ENCODE assay signal across 23 cellular contexts in the genomic region with DNA sequence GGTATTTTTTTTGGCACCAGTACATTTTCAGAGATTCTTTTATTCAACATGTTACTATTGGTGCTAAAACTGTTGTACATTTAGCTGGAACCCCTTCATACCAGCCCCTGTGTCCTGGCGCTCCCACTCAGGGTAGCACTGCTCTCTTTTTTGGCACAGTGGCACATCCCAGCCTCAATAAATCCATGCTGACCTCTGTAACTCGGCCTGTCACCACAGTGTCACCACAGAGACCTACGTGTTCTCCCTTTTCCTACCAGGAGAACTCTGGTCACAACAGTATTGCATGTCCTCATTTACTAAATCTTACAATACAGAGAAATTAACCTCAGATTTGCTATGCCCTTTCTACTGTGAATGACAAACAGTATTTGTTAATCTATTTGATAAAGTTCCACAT. TPM values are rescaled to one million over a fixed set of nuclear protein-coding genes. Genes with fewer than 3 reads are reported as not detected.
A peak's percentile ranks its signal among the peaks of the same experiment; 100 is the strongest.
DNase-seq lines count a peak whose midpoint lies in the region; ATAC-seq, FAIRE-seq and TF ChIP-seq lines count a peak whose summit lies in the region.
"Had no signal": no experiment of that assay in that cellular context is flagged by ENCODE, and none has a peak within 500 bp of the region (broad histone marks: within the 10 kb centered on the region; RNA-seq: fewer than 3 reads in every experiment).

No MANE protein-coding gene starts in this region.

- H3K36me3 Mint-ChIP-seq in activated T-cell treated with anti-CD3 and anti-CD28 coated beads, Interleukin-2, amount 50 U/mL, for 24 hours (ENCODE audit: low read depth): peaks cover 77% of the 10 kb centered on the region

- H3K27me3 Mint-ChIP-seq in activated T-cell treated with anti-CD3 and anti-CD28 coated beads, Interleukin-2, amount 50 U/mL, for 24 hours: no peaks in the 10 kb centered on the region
- H3K27me3 Mint-ChIP-seq: B cell; CD4-positive, alpha-beta T cell had no signal

- no peak for TF ChIP-seq EP300 in HepG2 (IDR thresholded peaks at IDR 0.05; ENCODE audit: low read depth in 2 of 2, low read length in 2 of 2)
- TF ChIP-seq EP300 in HepG2 (CRISPR knock-in tag; IDR thresholded peaks at IDR 0.05; ENCODE audit: borderline replicate concordance): no peak

- H3K9me3 ChIP-seq in right lobe of liver (no peaks in the 10 kb centered on the region), HepG2 (ENCODE audit: low read length) (no peaks in the 10 kb centered on the region)
- H3K9me3 ChIP-seq: A549; BLaER1 treated with 17β-estradiol and CSF1 and Interleukin-3, amounts not matched to agents 10 nM and 100 nM had no signal

- CTCF ChIA-PET in HepG2 (lab: Yijun Ruan, JAX; ENCODE audit: low intra/inter-chr PET ratio, low total read pairs): no interaction called here

- FAIRE-seq in HepG2 (lab: Jason Lieb, UNC): no peak
- FAIRE-seq: A549, GM12878, GM12892 had no signal

- no peak overlapping the region for H3K4me3 ChIP-seq in right lobe of liver
- no peak overlapping the region for H3K4me3 ChIP-seq in HepG2 (replicated peaks in 1 of 3; ENCODE audit: insufficient read depth in 1 of 3, low read depth in 2 of 3, low read length in 3 of 3)
- H3K4me3 ChIP-seq: A549; BLaER1 treated with 17β-estradiol and CSF1 and Interleukin-3, amounts not matched to agents 10 nM and 100 nM; GM12878 had no signal

- ATAC-seq in right lobe of liver: peak; percentile 73 to 83 (median 77)
- no peak for ATAC-seq in HepG2
- ATAC-seq in left lobe of liver: peak; percentile 93
- ATAC-seq: A549; CD8-positive, alpha-beta T cell; GM12878 had no signal

- H3K4me3 Mint-ChIP-seq in activated T-cell treated with anti-CD3 and anti-CD28 coated beads, Interleukin-2, amount 50 U/mL, for 24 hours: no peak overlapping the region
- H3K4me3 Mint-ChIP-seq: B cell; CD4-positive, alpha-beta T cell; CD8-positive, alpha-beta T cell had no signal

- no peak for TF ChIP-seq RAD21 in HepG2 (CRISPR knock-in tag; IDR thresholded peaks at IDR 0.05)

- no peaks in the 10 kb centered on the region for H3K27me3 ChIP-seq in right lobe of liver
- no peaks in the 10 kb centered on the region for H3K27me3 ChIP-seq in HepG2 (ENCODE audit: control insufficient read depth in 1 of 2, insufficient read depth in 2 of 2, low read length in 2 of 2)
- H3K27me3 ChIP-seq: BLaER1 treated with 17β-estradiol and CSF1 and Interleukin-3, amounts not matched to agents 10 nM and 100 nM had no signal

- peaks cover 0 to 44% (median 0%) of the 10 kb centered on the region in 4 donors for H3K36me3 ChIP-seq in right lobe of liver
- peaks cover 0 to 32% of the 10 kb centered on the region in 2 experiments; a peak in 4 of 5 replicates for H3K36me3 ChIP-seq in HepG2 (replicated peaks in 1 of 2; ENCODE audit: control insufficient read depth in 1 of 2, insufficient read depth in 2 of 2, low read length in 2 of 2)

- peaks cover 12% of the 10 kb centered on the region for H3K79me2 ChIP-seq in HepG2 (ENCODE audit: insufficient read depth, low read length)

- no peak overlapping the region for H2AFZ ChIP-seq in HepG2 (ENCODE audit: low read length)

- 47% methylated on average over 3 of the region's 3 CpGs for WGBS in right lobe of liver (ENCODE audit: insufficient coverage, low coverage, low lambda C conversion rate, missing lambda C conversion rate)
- 93% methylated on average over 3 of the region's 3 CpGs for WGBS in HepG2 (ENCODE audit: low lambda C conversion rate)

- H4K20me1 ChIP-seq in HepG2 (ENCODE audit: insufficient read depth, low read length): no peaks in the 10 kb centered on the region

- H3K27ac Mint-ChIP-seq in activated T-cell treated with anti-CD3 and anti-CD28 coated beads, Interleukin-2, amount 50 U/mL, for 24 hours: peak overlapping the region; percentile 14
- H3K27ac Mint-ChIP-seq: B cell; CD4-positive, alpha-beta T cell had no signal

- TF ChIP-seq POLR2A in right lobe of liver (IDR thresholded peaks at IDR 0.05) (no peak), HepG2 (IDR thresholded peaks at IDR 0.05; ENCODE audit: insufficient read depth in 1 of 2, low read depth in 2 of 2, low read length in 2 of 2) (no peak)

- no TSS peak for BruUV-seq in HepG2 (replicated peaks; lab: Mats Ljungman, UMichigan)

- no peak overlapping the region for H3K9ac ChIP-seq in HepG2 (ENCODE audit: insufficient read depth, low read depth, low read length)
- H3K9ac ChIP-seq: BLaER1 treated with 17β-estradiol and CSF1 and Interleukin-3, amounts not matched to agents 10 nM and 100 nM had no signal

- no peak overlapping the region for H3K4me2 ChIP-seq in HepG2 (ENCODE audit: low read depth, low read length)
- H3K4me2 ChIP-seq: A549; BLaER1 treated with 17β-estradiol and CSF1 and Interleukin-3, amounts not matched to agents 10 nM and 100 nM had no signal

- H3K27ac ChIP-seq in right lobe of liver (no peak overlapping the region), HepG2 (ENCODE audit: extremely low read length, insufficient read depth, low read length) (no peak overlapping the region)
- H3K27ac ChIP-seq: 22Rv1; A549; BLaER1 treated with 17β-estradiol and CSF1 and Interleukin-3, amounts not matched to agents 10 nM and 100 nM; C4-2B had no signal

- POLR2A ChIA-PET in HepG2 (lab: Yijun Ruan, JAX): no interaction called here

- H3K4me1 ChIP-seq in right lobe of liver (peaks cover 0 to 5% (median 0%) of the 10 kb centered on the region in 4 donors), HepG2 (ENCODE audit: insufficient read depth, low read length) (peaks cover 7% of the 10 kb centered on the region; the same call in 1 of the 2 replicates)
- H3K4me1 ChIP-seq: A549; BLaER1 treated with 17β-estradiol and CSF1 and Interleukin-3, amounts not matched to agents 10 nM and 100 nM had no signal

- no peak for TF ChIP-seq CTCF in right lobe of liver (IDR thresholded peaks at IDR 0.05)
- TF ChIP-seq CTCF in HepG2 (CRISPR knock-in tag; IDR thresholded peaks at IDR 0.05): no peak

- no peak for DNase-seq in activated T-cell treated with anti-CD3 and anti-CD28 coated beads, Interleukin-2, amount 50 U/mL, for 24 hours
- DNase-seq in activated T-cell treated with anti-CD3 and anti-CD28 coated beads, Interleukin-2, amount 50 U/mL, for 48 hours: no peak
- DNase-seq in right lobe of liver (peak in 1 of 3 donors; percentile 54), HepG2 (ENCODE audit: low spot score) (no peak), left lobe of liver (ENCODE audit: low spot score) (peak; percentile 54)
- DNase-seq: AML-193; CD4-positive, alpha-beta T cell; CD8-positive, alpha-beta T cell; COR-L47; DMS 273 treated with DMSO at 0.1 percent for 48 hours; DMS153; DMS53; DMS79; DND-41; EL; GDM1 had no signal

- intact Hi-C loops in right lobe of liver (cut with DNase I) (no loop called here), HepG2 (cut with micrococcal nuclease; ENCODE audit: unreplicated experiment) (no loop called here)

- H3K9me3 Mint-ChIP-seq in activated T-cell treated with anti-CD3 and anti-CD28 coated beads, Interleukin-2, amount 50 U/mL, for 24 hours: no peaks in the 10 kb centered on the region
- H3K9me3 Mint-ChIP-seq: CD4-positive, alpha-beta T cell; CD8-positive, alpha-beta T cell had no signal

- peaks cover 42% of the 10 kb centered on the region for H3K4me1 Mint-ChIP-seq in activated T-cell treated with anti-CD3 and anti-CD28 coated beads, Interleukin-2, amount 50 U/mL, for 24 hours (ENCODE audit: low read depth)

- in situ Hi-C loops in HepG2 (cut with HindIII; ENCODE audit: extremely low pct_ligation_motif_present, low pct_unique_long_range_greater_than_20kb): no loop called here

TF ChIP-seq in HepG2, 621 proteins besides CTCF, POLR2A, EP300 and RAD21 (continues in another document):
- TF ChIP-seq ZNF782 (CRISPR knock-in tag; IDR thresholded peaks at IDR 0.05; ENCODE audit: borderline replicate concordance) (no peak), ZNF276 (CRISPR knock-in tag; IDR thresholded peaks at IDR 0.05; ENCODE audit: low read depth) (no peak), YEATS2 (CRISPR knock-in tag; IDR thresholded peaks at IDR 0.05; ENCODE audit: borderline replicate concordance) (no peak)

RNA-seq across cellular contexts. Expression of gene MPHOSPH8, which starts 10.2 kb away (rescaled TPM):
- total RNA-seq in right lobe of liver (10 to 100 TPM in 4 of 6 experiments, 1 to 10 TPM in 2; 7.3 to 15.4 (median 10.2) TPM), HepG2 (2016; rRNA removed; fragmentation: Illumina TruSeq; extraction: Trizol) (20.9 and 27.6 TPM in 2 replicates), left lobe of liver (9.9 TPM)
- total RNA-seq in HepG2 (2016; cell fraction: cytosol; rRNA removed; fragmentation: Illumina TruSeq; extraction: Trizol; ENCODE audit: low read depth): 5.8 and 6.9 TPM in 2 replicates
- total RNA-seq in HepG2 (2016; cell fraction: insoluble cytoplasmic fraction; rRNA removed; fragmentation: Illumina TruSeq; extraction: Trizol): 20.3 and 27.2 TPM in 2 replicates
- total RNA-seq in HepG2 (2016; cell fraction: membrane; rRNA removed; fragmentation: Illumina TruSeq; extraction: Trizol): 9.7 and 10.4 TPM in 2 replicates
- total RNA-seq in HepG2 (2016; cell fraction: nucleus; rRNA removed; fragmentation: Illumina TruSeq; extraction: Trizol): 18.4 and 21.3 TPM in 2 replicates
- polyA plus RNA-seq in HepG2 (2011; rRNA removed): 17.3 and 17.8 TPM in 2 replicates
- polyA plus RNA-seq in HepG2 (2011; cell fraction: cytosol; rRNA removed): 6.9 and 9.8 TPM in 2 replicates
- 25.9 and 34.4 TPM in 2 replicates for polyA plus RNA-seq in HepG2 (2011; cell fraction: nucleus; rRNA removed)
- 26.5 and 26.8 TPM in 2 replicates for polyA plus RNA-seq in HepG2 (2012)
- 1.7 and 2.0 TPM in 2 replicates for polyA plus RNA-seq in HepG2 (2016; cell fraction: cytosol; fragmentation: Illumina TruSeq; extraction: Trizol; ENCODE audit: low read depth)
- polyA plus RNA-seq in HepG2 (2016; cell fraction: insoluble cytoplasmic fraction; fragmentation: Illumina TruSeq; extraction: Trizol; ENCODE audit: low read depth): 26.1 and 27.7 TPM in 2 replicates
- 3.9 and 4.4 TPM in 2 replicates for polyA plus RNA-seq in HepG2 (2016; cell fraction: membrane; fragmentation: Illumina TruSeq; extraction: Trizol; ENCODE audit: low read depth)
- 40.7 and 42.0 TPM in 2 replicates for polyA plus RNA-seq in HepG2 (2016; cell fraction: nucleus; fragmentation: Illumina TruSeq; extraction: Trizol; ENCODE audit: insufficient read depth, low read depth)
- 3.8 and 8.2 TPM in 2 replicates for polyA minus RNA-seq in HepG2 (2011; rRNA and poly(A)+ RNA removed; ENCODE audit: low replicate concordance)
- polyA minus RNA-seq in HepG2 (2011; cell fraction: cytosol; rRNA and poly(A)+ RNA removed): 4.9 and 8.0 TPM in 2 replicates
- 19.4 and 29.7 TPM in 2 replicates for polyA minus RNA-seq in HepG2 (2011; cell fraction: nucleus; rRNA and poly(A)+ RNA removed)
